22 cellular contexts compared by ENCODE assay signal in genomic region chr6:36336779-36337194, GRCh38. TPM values are rescaled to one million over a fixed set of nuclear protein-coding genes. Genes with fewer than 3 reads are reported as not detected.
DNase-seq lines count a peak whose midpoint lies in the region; ATAC-seq and TF ChIP-seq lines count a peak whose summit lies in the region.
"Had no signal": no experiment of that assay in that cellular context is flagged by ENCODE, and none has a peak within 500 bp of the region (broad histone marks: within the 10 kb centered on the region; RNA-seq: fewer than 3 reads in every experiment).

TSS of gene BNIP5 (minus strand) at chr6:36336888. CDS start at chr6:36330690, 6,198 bp downstream.

- H3K36me3 Mint-ChIP-seq in activated CD4-positive, alpha-beta memory T cell treated with anti-CD3 and anti-CD28 coated beads for 36 hours, result no peaks in the 10 kb centered on the region
- no peaks in the 10 kb centered on the region for H3K36me3 Mint-ChIP-seq in activated CD4-positive, alpha-beta memory T cell treated with anti-CD3 and anti-CD28 coated beads, Interleukin-2, amount 10 ng/mL, durations not matched to agents 7 days and 5 days (ENCODE audit: low read depth)
- no peaks in the 10 kb centered on the region for H3K36me3 Mint-ChIP-seq in endodermal cell (ENCODE audit: low read depth)
- no peaks in the 10 kb centered on the region for H3K36me3 Mint-ChIP-seq in stimulated activated effector memory CD8-positive, alpha-beta T cell treated with anti-CD3 and anti-CD28 coated beads, Interleukin-12 subunit alpha, Interleukin-12 subunit beta, amount 100 ng/mL, for 72 hours

- peak within 1 kb of the TSS; percentile 64 for H3K4me2 ChIP-seq in OCI-LY3 (ENCODE audit: low read length)

- no peaks in the 10 kb centered on the region for H4K20me1 ChIP-seq in OCI-LY3 (ENCODE audit: insufficient read depth, low read length)

- peaks cover 34% of the 10 kb centered on the region for H3K27me3 Mint-ChIP-seq in activated CD4-positive, alpha-beta memory T cell treated with anti-CD3 and anti-CD28 coated beads for 36 hours
- peaks cover 56% of the 10 kb centered on the region for H3K27me3 Mint-ChIP-seq in activated CD4-positive, alpha-beta memory T cell treated with anti-CD3 and anti-CD28 coated beads, Interleukin-2, amount 10 ng/mL, durations not matched to agents 7 days and 5 days
- H3K27me3 Mint-ChIP-seq in endodermal cell (ENCODE audit: insufficient read depth), result peaks cover 36% of the 10 kb centered on the region
- H3K27me3 Mint-ChIP-seq in stimulated activated naive CD8-positive, alpha-beta T cell treated with anti-CD3 and anti-CD28 coated beads, Interleukin-15, amount 100 ng/mL, for 72 hours, result peaks cover 48% of the 10 kb centered on the region

- 88% methylated on average over 1 to 2 of the region's 2 CpGs for WGBS in endodermal cell (ENCODE audit: insufficient coverage in 1 of 2, insufficient read length in 1 of 2), 2 experiments

- H3K4me3 ChIP-seq in OCI-LY3 (ENCODE audit: low read length) (peak within 1 kb of the TSS; percentile 11; the same call in 1 of the 2 replicates), endodermal cell (ENCODE audit: low read length) (no peak within 1 kb of the TSS)
- H3K4me3 ChIP-seq: left ventricle myocardium inferior, right atrium auricular region had no signal

- peak; percentile 61 for ATAC-seq in stimulated activated naive CD8-positive, alpha-beta T cell treated with anti-CD3 and anti-CD28 coated beads, Interleukin-15, amount 100 ng/mL, for 72 hours
- ATAC-seq in HG03159 (IDR thresholded peaks at IDR 0.05; ENCODE audit: unreplicated experiment) (no peak), GM21526 (IDR thresholded peaks at IDR 0.05; ENCODE audit: low FRiP score, unreplicated experiment) (no peak)
- ATAC-seq in stimulated activated effector memory CD8-positive, alpha-beta T cell treated with anti-CD3 and anti-CD28 coated beads, Interleukin-12 subunit alpha, Interleukin-12 subunit beta, amount 100 ng/mL, for 72 hours, result no peak
- ATAC-seq: Panc1 had no signal

- H3K79me2 ChIP-seq in OCI-LY3 (ENCODE audit: low read length), result no peaks in the 10 kb centered on the region

- intact Hi-C loops in activated CD4-positive, alpha-beta memory T cell treated with anti-CD3 and anti-CD28 coated beads for 36 hours (cut with micrococcal nuclease), result no loop called here

- TF ChIP-seq CTCF in OCI-LY3 (IDR thresholded peaks at IDR 0.05; ENCODE audit: low read depth, low read length) (no peak), endodermal cell (conservative IDR thresholded peaks at IDR 0.05) (no peak)

- H3K27ac Mint-ChIP-seq in activated CD4-positive, alpha-beta memory T cell treated with anti-CD3 and anti-CD28 coated beads for 36 hours, result peak within 1 kb of the TSS; percentile 29
- H3K27ac Mint-ChIP-seq in activated CD4-positive, alpha-beta memory T cell treated with anti-CD3 and anti-CD28 coated beads, Interleukin-2, amount 10 ng/mL, durations not matched to agents 7 days and 5 days, result no peak within 1 kb of the TSS
- H3K27ac Mint-ChIP-seq in endodermal cell, result no peak within 1 kb of the TSS
- no peak within 1 kb of the TSS for H3K27ac Mint-ChIP-seq in stimulated activated naive CD8-positive, alpha-beta T cell treated with anti-CD3 and anti-CD28 coated beads, Interleukin-15, amount 100 ng/mL, for 72 hours
- H3K27ac Mint-ChIP-seq in stimulated activated effector memory CD8-positive, alpha-beta T cell treated with anti-CD3 and anti-CD28 coated beads, Interleukin-12 subunit alpha, Interleukin-12 subunit beta, amount 100 ng/mL, for 72 hours, result no peak within 1 kb of the TSS

- CTCF ChIA-PET in activated CD4-positive, alpha-beta memory T cell treated with anti-CD3 and anti-CD28 coated beads for 36 hours (lab: Charles Lee), result interaction anchor here (1.1 to 3.3 kb wide), 3 partner anchors 23 to 242 kb away, joined by 3 to 13 read pairs (median 4); no protein-coding TSS in a partner anchor
- CTCF ChIA-PET in activated CD4-positive, alpha-beta memory T cell treated with anti-CD3 and anti-CD28 coated beads, Interleukin-2, amount 10 ng/mL, durations not matched to agents 7 days and 5 days (lab: Charles Lee), result no interaction called here

- H3K9me3 ChIP-seq in OCI-LY3 (ENCODE audit: insufficient read depth, low read length) (no peaks in the 10 kb centered on the region), endodermal cell (ENCODE audit: control insufficient read depth, low read length) (no peaks in the 10 kb centered on the region)
- H3K9me3 ChIP-seq: left ventricle myocardium inferior, right atrium auricular region had no signal

- H3K27ac ChIP-seq in OCI-LY3 (ENCODE audit: low read length) (no peak within 1 kb of the TSS), endodermal cell (ENCODE audit: low read depth, low read length) (no peak within 1 kb of the TSS)
- H3K27ac ChIP-seq: brain microvascular endothelial cell, HL-60, left ventricle myocardium inferior had no signal

- no peaks in the 10 kb centered on the region for H3K9me3 Mint-ChIP-seq in activated CD4-positive, alpha-beta memory T cell treated with anti-CD3 and anti-CD28 coated beads for 36 hours
- no peaks in the 10 kb centered on the region for H3K9me3 Mint-ChIP-seq in activated CD4-positive, alpha-beta memory T cell treated with anti-CD3 and anti-CD28 coated beads, Interleukin-2, amount 10 ng/mL, durations not matched to agents 7 days and 5 days
- H3K9me3 Mint-ChIP-seq in endodermal cell, result no peaks in the 10 kb centered on the region
- H3K9me3 Mint-ChIP-seq in stimulated activated naive CD8-positive, alpha-beta T cell treated with anti-CD3 and anti-CD28 coated beads, Interleukin-15, amount 100 ng/mL, for 72 hours, result no peaks in the 10 kb centered on the region
- H3K9me3 Mint-ChIP-seq in stimulated activated effector memory CD8-positive, alpha-beta T cell treated with anti-CD3 and anti-CD28 coated beads, Interleukin-12 subunit alpha, Interleukin-12 subunit beta, amount 100 ng/mL, for 72 hours, result no peaks in the 10 kb centered on the region
- H3K9me3 Mint-ChIP-seq: neural crest cell had no signal

- DNase-seq in activated CD4-positive, alpha-beta memory T cell treated with anti-CD3 and anti-CD28 coated beads for 36 hours, result no peak
- DNase-seq in activated CD4-positive, alpha-beta memory T cell treated with anti-CD3 and anti-CD28 coated beads, Interleukin-2, amount 10 ng/mL, durations not matched to agents 7 days and 5 days, result no peak
- DNase-seq in endodermal cell, result peak; percentile 31
- DNase-seq in stimulated activated naive CD8-positive, alpha-beta T cell treated with anti-CD3 and anti-CD28 coated beads, Interleukin-15, amount 100 ng/mL, for 72 hours, result no peak
- DNase-seq in stimulated activated effector memory CD8-positive, alpha-beta T cell treated with anti-CD3 and anti-CD28 coated beads, Interleukin-12 subunit alpha, Interleukin-12 subunit beta, amount 100 ng/mL, for 72 hours (ENCODE audit: low spot score in 2 of 2), result no peak
- DNase-seq: activated CD4-positive, alpha-beta T cell treated with anti-CD3 and anti-CD28 coated beads, Interleukin-2, amount 50 U/mL, for 4 hours; activated gamma-delta T cell; brain microvascular endothelial cell; effector CD4-positive, alpha-beta T cell; HCEC 1CT; Karpas-422; left ventricle myocardium inferior; NCI-H1694 treated with DMSO at 0.1 percent for 48 hours; NCI-H524; stimulated activated CD8-positive, alpha-beta memory T cell treated with anti-CD3 and anti-CD28 coated beads, Interleukin-4, amount 100 ng/mL, for 48 hours had no signal

- no peak within 1 kb of the TSS for H3K4me3 Mint-ChIP-seq in activated CD4-positive, alpha-beta memory T cell treated with anti-CD3 and anti-CD28 coated beads for 36 hours
- H3K4me3 Mint-ChIP-seq in activated CD4-positive, alpha-beta memory T cell treated with anti-CD3 and anti-CD28 coated beads, Interleukin-2, amount 10 ng/mL, durations not matched to agents 7 days and 5 days, result no peak within 1 kb of the TSS
- H3K4me3 Mint-ChIP-seq in endodermal cell, result no peak within 1 kb of the TSS
- H3K4me3 Mint-ChIP-seq in stimulated activated naive CD8-positive, alpha-beta T cell treated with anti-CD3 and anti-CD28 coated beads, Interleukin-15, amount 100 ng/mL, for 72 hours, result peak within 1 kb of the TSS; percentile 2 to 40
- no peak within 1 kb of the TSS for H3K4me3 Mint-ChIP-seq in stimulated activated effector memory CD8-positive, alpha-beta T cell treated with anti-CD3 and anti-CD28 coated beads, Interleukin-12 subunit alpha, Interleukin-12 subunit beta, amount 100 ng/mL, for 72 hours
- H3K4me3 Mint-ChIP-seq: neural crest cell had no signal

- peaks cover 13% of the 10 kb centered on the region for H3K4me1 Mint-ChIP-seq in activated CD4-positive, alpha-beta memory T cell treated with anti-CD3 and anti-CD28 coated beads for 36 hours (ENCODE audit: low read depth)
- H3K4me1 Mint-ChIP-seq in activated CD4-positive, alpha-beta memory T cell treated with anti-CD3 and anti-CD28 coated beads, Interleukin-2, amount 10 ng/mL, durations not matched to agents 7 days and 5 days, result peaks cover 13% of the 10 kb centered on the region
- peaks cover 17% of the 10 kb centered on the region for H3K4me1 Mint-ChIP-seq in endodermal cell
- peaks cover 31% of the 10 kb centered on the region for H3K4me1 Mint-ChIP-seq in stimulated activated naive CD8-positive, alpha-beta T cell treated with anti-CD3 and anti-CD28 coated beads, Interleukin-15, amount 100 ng/mL, for 72 hours
- H3K4me1 Mint-ChIP-seq in stimulated activated effector memory CD8-positive, alpha-beta T cell treated with anti-CD3 and anti-CD28 coated beads, Interleukin-12 subunit alpha, Interleukin-12 subunit beta, amount 100 ng/mL, for 72 hours, result peaks cover 29% of the 10 kb centered on the region

- H3K4me1 ChIP-seq in OCI-LY3 (ENCODE audit: low read length) (peaks cover 51% of the 10 kb centered on the region), endodermal cell (ENCODE audit: control insufficient read depth, insufficient read depth, low read length) (peaks cover 3% of the 10 kb centered on the region)

- POLR2A ChIA-PET in activated CD4-positive, alpha-beta memory T cell treated with anti-CD3 and anti-CD28 coated beads for 36 hours (lab: Charles Lee), result interaction anchor here (0.6 kb wide), 1 partner anchor 243 kb away, joined by 3 read pairs; no protein-coding TSS in a partner anchor
- POLR2A ChIA-PET in activated CD4-positive, alpha-beta memory T cell treated with anti-CD3 and anti-CD28 coated beads, Interleukin-2, amount 10 ng/mL, durations not matched to agents 7 days and 5 days (lab: Charles Lee), result interaction anchor here (1.3 kb wide), 1 partner anchor 9 kb away, joined by 3 read pairs; no protein-coding TSS in a partner anchor

- peak within 1 kb of the TSS; percentile 16; the same call in 1 of the 2 replicates for H2AFZ ChIP-seq in OCI-LY3 (ENCODE audit: low read depth, low read length)

- no peaks in the 10 kb centered on the region for H3K36me3 ChIP-seq in OCI-LY3 (replicated peaks; ENCODE audit: low read depth, low read length)
- H3K36me3 ChIP-seq in endodermal cell (ENCODE audit: control insufficient read depth, insufficient read depth, low read length), result no peaks in the 10 kb centered on the region
- H3K36me3 ChIP-seq: brain microvascular endothelial cell, left ventricle myocardium inferior, right atrium auricular region had no signal

- H3K9ac ChIP-seq in OCI-LY3 (ENCODE audit: low read length) (no peak within 1 kb of the TSS; the same call in 1 of the 2 replicates), endodermal cell (ENCODE audit: extremely low read depth, low read length, poor library complexity, severe bottlenecking) (no peak within 1 kb of the TSS)

- H3K27me3 ChIP-seq in OCI-LY3 (ENCODE audit: low read depth, low read length) (peaks cover 45% of the 10 kb centered on the region), endodermal cell (ENCODE audit: control insufficient read depth, insufficient read depth, low read length, poor library complexity, severe bottlenecking) (peaks cover 30% of the 10 kb centered on the region)

RNA-seq across cellular contexts. Expression of gene BNIP5, which starts in this region (rescaled TPM):
- total RNA-seq in activated CD4-positive, alpha-beta memory T cell treated with anti-CD3 and anti-CD28 coated beads for 36 hours, result not detected
- not detected for total RNA-seq in activated CD4-positive, alpha-beta memory T cell treated with anti-CD3 and anti-CD28 coated beads, Interleukin-2, amount 10 ng/mL, durations not matched to agents 7 days and 5 days
- not detected for total RNA-seq in endodermal cell
- polyA plus RNA-seq in endodermal cell (2013, experiment 1 of 2), result not detected
- 0.08 TPM for polyA plus RNA-seq in endodermal cell (2013, experiment 2 of 2)
- total RNA-seq: left ventricle myocardium inferior, neural crest cell, right atrium auricular region had no signal

Comparison
In these comparisons a context has a peak if more than half of its experiments do, and no peak if none do; other contexts are left out.
1. Peak in DNase-seq in endodermal cell; RNA of the gene not detected or under 1 TPM.
2. H3K4me3 Mint-ChIP-seq: peak in stimulated activated naive CD8-positive, alpha-beta T cell treated with anti-CD3 and anti-CD28 coated beads, Interleukin-15, amount 100 ng/mL, for 72 hours (2 of 2); none in activated CD4-positive, alpha-beta memory T cell treated with anti-CD3 and anti-CD28 coated beads for 36 hours (single experiment), activated CD4-positive, alpha-beta memory T cell treated with anti-CD3 and anti-CD28 coated beads, Interleukin-2, amount 10 ng/mL, durations not matched to agents 7 days and 5 days (single experiment), endodermal cell (single experiment) and stimulated activated effector memory CD8-positive, alpha-beta T cell treated with anti-CD3 and anti-CD28 coated beads, Interleukin-12 subunit alpha, Interleukin-12 subunit beta, amount 100 ng/mL, for 72 hours (single experiment).